Comparison of ENCODE assay signal across 1 cellular context in genomic region chr6:26594730-26595632, GRCh38.
TF ChIP-seq lines count a peak whose summit lies in the region.

No MANE protein-coding gene starts in this region.

TF ChIP-seq in HEK293, 187 proteins besides CTCF, POLR2A, EP300 and RAD21 (continued from another document and continues in another):
- TF ChIP-seq ZNF645 (tag by site-specific recombination; IDR thresholded peaks at IDR 0.05) (no peak), ZNF24 (tag by site-specific recombination; IDR thresholded peaks at IDR 0.05) (peak; percentile 62; the same call in 1 of the 2 replicates), ZNF280C (tag by site-specific recombination; IDR thresholded peaks at IDR 0.05) (no peak), ZNF155 (tag by site-specific recombination; IDR thresholded peaks at IDR 0.05) (no peak), ZNF140 (tag by site-specific recombination; IDR thresholded peaks at IDR 0.05) (no peak), ZNF362 (tag by site-specific recombination; IDR thresholded peaks at IDR 0.05) (no peak), ZNF571 (tag by site-specific recombination; IDR thresholded peaks at IDR 0.05) (no peak), KLF9 (tag by site-specific recombination; IDR thresholded peaks at IDR 0.05; ENCODE audit: low read depth) (no peak), ZSCAN5A (tag by site-specific recombination; IDR thresholded peaks at IDR 0.05) (no peak), BCL11B (tag by site-specific recombination; IDR thresholded peaks at IDR 0.05; ENCODE audit: low read depth) (peak; percentile 68), ZBTB1 (tag by site-specific recombination; IDR thresholded peaks at IDR 0.05) (no peak), ZBTB17 (tag by site-specific recombination; IDR thresholded peaks at IDR 0.05) (peak; percentile 69), GLIS1 (tag by site-specific recombination; IDR thresholded peaks at IDR 0.05) (no peak), ZNF48 (tag by site-specific recombination; IDR thresholded peaks at IDR 0.05) (no peak), ZFHX2 (tag by site-specific recombination; conservative IDR thresholded peaks at IDR 0.05) (no peak), ZNF530 (tag by site-specific recombination; IDR thresholded peaks at IDR 0.05; ENCODE audit: low read depth) (no peak), PATZ1 (tag by site-specific recombination; IDR thresholded peaks at IDR 0.05) (peak; percentile 38; the same call in 1 of the 2 replicates), ZNF223 (tag by site-specific recombination; IDR thresholded peaks at IDR 0.05) (no peak), ZNF335 (tag by site-specific recombination; conservative IDR thresholded peaks at IDR 0.05) (peak; percentile 55), ZBTB44 (tag by site-specific recombination; IDR thresholded peaks at IDR 0.05) (no peak; the same call in 1 of the 2 replicates), RBAK (tag by site-specific recombination; IDR thresholded peaks at IDR 0.05) (no peak), ZNF423 (tag by site-specific recombination; IDR thresholded peaks at IDR 0.05) (no peak), ZNF132 (tag by site-specific recombination; IDR thresholded peaks at IDR 0.05; ENCODE audit: borderline replicate concordance) (no peak), REST (tag by site-specific recombination; IDR thresholded peaks at IDR 0.05) (no peak), ZNF626 (tag by site-specific recombination; IDR thresholded peaks at IDR 0.05) (no peak), YY1 (tag by site-specific recombination; IDR thresholded peaks at IDR 0.05) (0 out of 2 replicates have a peak, but pooled peaks have one; percentile 40), KLF10 (tag by site-specific recombination; IDR thresholded peaks at IDR 0.05) (peak; percentile 57; the same call in 1 of the 2 replicates), ZNF513 (tag by site-specific recombination; IDR thresholded peaks at IDR 0.05) (no peak), ZEB2 (tag by site-specific recombination; IDR thresholded peaks at IDR 0.05) (no peak), ZNF843 (tag by site-specific recombination; IDR thresholded peaks at IDR 0.05) (no peak), ZNF610 (tag by site-specific recombination; IDR thresholded peaks at IDR 0.05; ENCODE audit: borderline replicate concordance) (no peak), ZNF580 (tag by site-specific recombination; IDR thresholded peaks at IDR 0.05) (peak; percentile 87), ZNF248 (tag by site-specific recombination; IDR thresholded peaks at IDR 0.05) (no peak), KLF1 (tag by site-specific recombination; IDR thresholded peaks at IDR 0.05) (no peak), KLF8 (tag by site-specific recombination; IDR thresholded peaks at IDR 0.05) (no peak; the same call in 1 of the 2 replicates), GFI1B (tag by site-specific recombination; IDR thresholded peaks at IDR 0.05) (no peak), ZIC2 (tag by site-specific recombination; IDR thresholded peaks at IDR 0.05) (no peak), ZNF692 (tag by site-specific recombination; IDR thresholded peaks at IDR 0.05) (0 out of 2 replicates have a peak, but pooled peaks have one; percentile 31), ZNF529 (tag by site-specific recombination; IDR thresholded peaks at IDR 0.05; ENCODE audit: insufficient replicate concordance) (no peak), ZFP3 (tag by site-specific recombination; IDR thresholded peaks at IDR 0.05; ENCODE audit: low read depth) (no peak), KLF17 (tag by site-specific recombination; IDR thresholded peaks at IDR 0.05) (peak; percentile 35), ZNF544 (tag by site-specific recombination; IDR thresholded peaks at IDR 0.05) (no peak)
